In genomic region chr1:156096640-156097391, GRCh38 we compare ENCODE assay signal across 1 cellular context.
TF ChIP-seq lines count a peak whose summit lies in the region.

No MANE protein-coding gene starts in this region.

TF ChIP-seq in K562, 482 proteins besides CTCF, POLR2A, EP300 and RAD21 (continued from another document and continues in another):
- TF ChIP-seq SMAD1 (IDR thresholded peaks at IDR 0.05; ENCODE audit: low read depth, low read length, partially characterized antibody) (peak; percentile 34), TARDBP (IDR thresholded peaks at IDR 0.05) (0 out of 2 replicates have a peak, but pooled peaks have one; percentile 43), GATAD2B (IDR thresholded peaks at IDR 0.05; ENCODE audit: borderline replicate concordance) (no peak), XRCC3 (IDR thresholded peaks at IDR 0.05) (no peak), LARP7 (IDR thresholded peaks at IDR 0.05) (no peak), CCAR2 (IDR thresholded peaks at IDR 0.05; ENCODE audit: low read depth, low read length) (no peak), TFAM (CRISPR knock-in tag; conservative IDR thresholded peaks at IDR 0.05) (no peak), WHSC1 (IDR thresholded peaks at IDR 0.05; ENCODE audit: low read length) (no peak), SIN3A (IDR thresholded peaks at IDR 0.05; ENCODE audit: borderline replicate concordance in 2 of 2, control insufficient read depth in 1 of 2, low read depth in 2 of 2, low read length in 2 of 2) (no peak), NRF1 (conservative IDR thresholded peaks at IDR 0.05 in 1 of 2, IDR thresholded peaks at IDR 0.05 in 1 of 2) (peak; percentile 78 to 81), DNMT1 (IDR thresholded peaks at IDR 0.05) (no peak), ARHGAP35 (IDR thresholded peaks at IDR 0.05; ENCODE audit: partially characterized antibody) (no peak), ZKSCAN3 (CRISPR knock-in tag; IDR thresholded peaks at IDR 0.05) (no peak), HCFC1 (IDR thresholded peaks at IDR 0.05; ENCODE audit: low read depth, low read length) (peak; percentile 29; the same call in 1 of the 2 replicates), MAZ (CRISPR knock-in tag; conservative IDR thresholded peaks at IDR 0.05 in 1 of 2, IDR thresholded peaks at IDR 0.05 in 1 of 2) (peak; percentile 37 to 80), TFAP4 (CRISPR knock-in tag; IDR thresholded peaks at IDR 0.05; ENCODE audit: borderline replicate concordance) (peak; percentile 91), MYC (IDR thresholded peaks at IDR 0.05; ENCODE audit: low read depth, low read length) (0 out of 2 replicates have a peak, but pooled peaks have one; percentile 41), MYC (CRISPR knock-in tag; IDR thresholded peaks at IDR 0.05; ENCODE audit: borderline replicate concordance, low read depth) (no peak), ILK (tag; IDR thresholded peaks at IDR 0.05; ENCODE audit: borderline replicate concordance, low read depth) (no peak), ZBTB34 (CRISPR knock-in tag; IDR thresholded peaks at IDR 0.05) (no peak), MGA (IDR thresholded peaks at IDR 0.05) (no peak), ZKSCAN8 (CRISPR knock-in tag; IDR thresholded peaks at IDR 0.05) (no peak), BRD9 (IDR thresholded peaks at IDR 0.05; ENCODE audit: low read depth, partially characterized antibody) (no peak), POLR3G (IDR thresholded peaks at IDR 0.05; ENCODE audit: extremely low read depth, insufficient read length, insufficient replicate concordance) (no peak), ZNF140 (CRISPR knock-in tag; IDR thresholded peaks at IDR 0.05) (no peak), SIN3B (IDR thresholded peaks at IDR 0.05; ENCODE audit: low read depth) (peak; percentile 39; the same call in 1 of the 2 replicates), ARID2 (IDR thresholded peaks at IDR 0.05) (peak; percentile 91), SRF (CRISPR knock-in tag; IDR thresholded peaks at IDR 0.05) (peak in 1 of 2 experiments; percentile 48; a peak in 1 of 4 replicates), ZNF740 (CRISPR knock-in tag; IDR thresholded peaks at IDR 0.05) (0 out of 2 replicates have a peak, but pooled peaks have one; percentile 17), ZNF740 (tag; IDR thresholded peaks at IDR 0.05) (no peak), NFE2 (IDR thresholded peaks at IDR 0.05; ENCODE audit: low read depth) (peak; percentile 45; the same call in 1 of the 2 replicates), HLTF (IDR thresholded peaks at IDR 0.05) (no peak), ZNF124 (CRISPR knock-in tag; IDR thresholded peaks at IDR 0.05) (no peak), ZNF197 (CRISPR knock-in tag; IDR thresholded peaks at IDR 0.05; ENCODE audit: low read depth) (no peak), MYNN (IDR thresholded peaks at IDR 0.05) (0 out of 2 replicates have a peak, but pooled peaks have one; percentile 39), MYNN (CRISPR knock-in tag; IDR thresholded peaks at IDR 0.05) (no peak), PHTF2 (CRISPR knock-in tag; IDR thresholded peaks at IDR 0.05) (no peak), PHB2 (IDR thresholded peaks at IDR 0.05; ENCODE audit: low read depth) (no peak), RBM39 (optimal IDR thresholded peaks at IDR 0.05; ENCODE audit: low read depth, low read length) (no peak), HDAC1 (IDR thresholded peaks at IDR 0.05) (0 out of 4 replicates have a peak, but pooled peaks of 1 of the 2 experiments have one; percentile 8), RFX1 (IDR thresholded peaks at IDR 0.05) (peak; percentile 91), SREBF1 (IDR thresholded peaks at IDR 0.05; ENCODE audit: borderline replicate concordance, low read depth, low read length) (0 out of 2 replicates have a peak, but pooled peaks have one; percentile 28), MXD1 (CRISPR knock-in tag; IDR thresholded peaks at IDR 0.05; ENCODE audit: borderline replicate concordance, poor library complexity, severe bottlenecking) (no peak), ZKSCAN1 (IDR thresholded peaks at IDR 0.05; ENCODE audit: low read depth, low read length) (0 out of 2 replicates have a peak, but pooled peaks have one; percentile 41), RB1 (IDR thresholded peaks at IDR 0.05; ENCODE audit: low read depth) (peak; percentile 82), GATAD2A (IDR thresholded peaks at IDR 0.05) (peak; percentile 67; the same call in 1 of the 2 replicates), RERE (CRISPR knock-in tag; IDR thresholded peaks at IDR 0.05; ENCODE audit: borderline replicate concordance) (no peak), BRF1 (IDR thresholded peaks at IDR 0.05; ENCODE audit: borderline replicate concordance, extremely low read depth, insufficient read length) (no peak), ZNF263 (CRISPR knock-in tag; IDR thresholded peaks at IDR 0.05; ENCODE audit: borderline replicate concordance) (no peak)
